8 cellular contexts compared by ENCODE assay signal in genomic region chr2:219279916-219280516, GRCh38. TPM values are rescaled to one million over a fixed set of nuclear protein-coding genes. Genes with fewer than 3 reads are reported as not detected.
DNase-seq lines count a peak whose midpoint lies in the region; ATAC-seq and TF ChIP-seq lines count a peak whose summit lies in the region.

No MANE protein-coding gene starts in this region.

- H3K4me1 Mint-ChIP-seq in activated T-cell treated with anti-CD3 and anti-CD28 coated beads, Interleukin-2, amount 50 U/mL, for 72 hours (ENCODE audit: low read depth), result peaks cover 44% of the 10 kb centered on the region

- TF ChIP-seq CTCF in astrocyte of the cerebellum (IDR thresholded peaks at IDR 0.05; ENCODE audit: low read depth, low read length, missing control alignments) (no peak), lower lobe of right lung (IDR thresholded peaks at IDR 0.05) (no peak), transverse colon (IDR thresholded peaks at IDR 0.05) (peak in 3 of 5 experiments; percentile 8 to 34 (median 20))

- no peak for ATAC-seq in activated T-cell treated with anti-CD3 and anti-CD28 coated beads, Interleukin-2, amount 50 U/mL, for 72 hours (replicated peaks in 1 of 2)
- ATAC-seq in lower lobe of right lung, result no peak

- H3K4me3 ChIP-seq in astrocyte of the cerebellum (ENCODE audit: low read depth, low read length) (peak overlapping the region; percentile 61), lower lobe of right lung (peak overlapping the region; percentile 88), transverse colon (peak overlapping the region; percentile 53 to 91 (median 68))

- H3K9me3 ChIP-seq in lower lobe of right lung (no peaks in the 10 kb centered on the region), transverse colon (no peaks in the 10 kb centered on the region)

- no peak for TF ChIP-seq POLR2A in transverse colon (IDR thresholded peaks at IDR 0.05)

- peak overlapping the region; percentile 94 to 99 for H3K4me3 Mint-ChIP-seq in activated T-cell treated with anti-CD3 and anti-CD28 coated beads, Interleukin-2, amount 50 U/mL, for 72 hours

- H3K27ac Mint-ChIP-seq in activated T-cell treated with anti-CD3 and anti-CD28 coated beads, Interleukin-2, amount 50 U/mL, for 72 hours, result peak overlapping the region; percentile 90

- in situ Hi-C loops in astrocyte of the cerebellum (cut with HindIII; ENCODE audit: low sequenced_read_pairs), result no loop called here
- in situ Hi-C loops in transverse colon (cut with MboI; ENCODE audit: low pct_ligation_motif_present in 1 of 4, low pct_unique_long_range_greater_than_20kb in 1 of 4, low sequenced_read_pairs in 3 of 4), result loop anchor here in 1 of 4 donors (25.0 kb wide), 1 partner anchor 118 kb away; the partner anchor contains the start of genes NHEJ1 and SLC23A3

- no peak for DNase-seq in activated T-cell treated with anti-CD3 and anti-CD28 coated beads, Interleukin-2, amount 50 U/mL, for 72 hours
- DNase-seq in activated T-cell treated with anti-CD3 and anti-CD28 coated beads for 4 hours (no peak), astrocyte of the cerebellum (ENCODE audit: low read depth) (no peak), lower lobe of right lung (no peak), transverse colon (no peak), GM19240 (ENCODE audit: insufficient read length, low spot score) (no peak), activated gamma-delta T cell treated with Interleukin-2 at 50 U/mL for 16 hours (no peak), iPS-NIHi7 (ENCODE audit: extremely low spot score) (no peak)

- H3K27me3 Mint-ChIP-seq in activated T-cell treated with anti-CD3 and anti-CD28 coated beads, Interleukin-2, amount 50 U/mL, for 72 hours (ENCODE audit: low read depth), result no peaks in the 10 kb centered on the region

- intact Hi-C loops in lower lobe of right lung (cut with DNase I), result no loop called here
- intact Hi-C loops in transverse colon (cut with DNase I; ENCODE audit: low total_unique reads), result loop anchor here (2.0 kb wide), 1 partner anchor 103 kb away; the partner anchor contains the start of gene CNPPD1

- 24 to 49% methylated on average over 3 to 12 of the region's 12 CpGs for WGBS in transverse colon (ENCODE audit: low coverage in 1 of 2), 2 donors

- H3K4me1 ChIP-seq in lower lobe of right lung (peaks cover 25% of the 10 kb centered on the region), transverse colon (peaks cover 16 to 27% (median 21%) of the 10 kb centered on the region in 4 donors)

- H3K27me3 ChIP-seq in lower lobe of right lung (ENCODE audit: low read depth), result no peaks in the 10 kb centered on the region
- H3K27me3 ChIP-seq in transverse colon, result no peaks in the 10 kb centered on the region

- no peak for TF ChIP-seq EP300 in transverse colon (IDR thresholded peaks at IDR 0.05; ENCODE audit: low read depth)

- peaks cover 5% of the 10 kb centered on the region in 2 donors for H3K36me3 Mint-ChIP-seq in activated T-cell treated with anti-CD3 and anti-CD28 coated beads, Interleukin-2, amount 50 U/mL, for 72 hours (ENCODE audit: insufficient read depth in 2 of 2)

- H3K9me3 Mint-ChIP-seq in activated T-cell treated with anti-CD3 and anti-CD28 coated beads, Interleukin-2, amount 50 U/mL, for 72 hours, result no peaks in the 10 kb centered on the region

- H3K36me3 ChIP-seq in lower lobe of right lung, result peaks cover 47% of the 10 kb centered on the region
- peaks cover 0 to 3% (median 0%) of the 10 kb centered on the region in 4 donors for H3K36me3 ChIP-seq in transverse colon

- H3K27ac ChIP-seq in lower lobe of right lung, result peak overlapping the region; percentile 100
- peak overlapping the region; percentile 94 to 98 (median 98) for H3K27ac ChIP-seq in transverse colon

RNA-seq across cellular contexts. Expression of gene DNAJB2, which starts 0.8 kb away (rescaled TPM):
- total RNA-seq in activated T-cell treated with anti-CD3 and anti-CD28 coated beads, Interleukin-2, amount 50 U/mL, for 72 hours, result 10 to 100 TPM; 71.1 to 88.1 TPM
- total RNA-seq in lower lobe of right lung, result 76.6 TPM
- 10 to 100 TPM; 22.7 to 95.0 (median 54.3) TPM for total RNA-seq in transverse colon

RNA-seq across cellular contexts. Expression of gene TUBA4A, which starts 26.3 kb away (rescaled TPM):
- 10 to 100 TPM; 82.0 to 99.8 TPM for total RNA-seq in activated T-cell treated with anti-CD3 and anti-CD28 coated beads, Interleukin-2, amount 50 U/mL, for 72 hours
- total RNA-seq in lower lobe of right lung (35.0 TPM), transverse colon (100 to 1,000 TPM in 1 of 4 donors, 10 to 100 TPM in 3; 39.2 to 101 (median 70.8) TPM)

RNA-seq across cellular contexts. Expression of gene TUBA4B, which starts 27.0 kb away (rescaled TPM):
- total RNA-seq in activated T-cell treated with anti-CD3 and anti-CD28 coated beads, Interleukin-2, amount 50 U/mL, for 72 hours, result not detected
- total RNA-seq in lower lobe of right lung, result 3.5 TPM
- not detected for total RNA-seq in transverse colon

RNA-seq across cellular contexts. Expression of gene PTPRN, which starts 29.2 kb away (rescaled TPM):
- total RNA-seq in activated T-cell treated with anti-CD3 and anti-CD28 coated beads, Interleukin-2, amount 50 U/mL, for 72 hours, result 1 to 10 TPM; 1.7 to 2.5 TPM
- total RNA-seq in lower lobe of right lung (not detected), transverse colon (1 to 10 TPM in 3 of 4 donors, under 1 TPM in 1; 0.60 to 2.6 (median 2.1) TPM)

RNA-seq across cellular contexts. Expression of gene STK16, which starts 34.7 kb away (rescaled TPM):
- total RNA-seq in activated T-cell treated with anti-CD3 and anti-CD28 coated beads, Interleukin-2, amount 50 U/mL, for 72 hours, result 10 to 100 TPM; 36.8 to 46.0 TPM
- total RNA-seq in lower lobe of right lung (26.7 TPM), transverse colon (10 to 100 TPM; 18.7 to 44.8 (median 28.2) TPM)

Comparison
In these comparisons a context has a peak if more than half of its experiments do, and no peak if none do; other contexts are left out.
1. CTCF ChIP-seq: peak in transverse colon (3 of 5); none in astrocyte of the cerebellum (single experiment) and lower lobe of right lung (single experiment).
2. Peak in every context shown above with its lines, with median percentiles within 50 percentile points of each other: H3K4me3 ChIP-seq.